16 cellular contexts compared by ENCODE assay signal in genomic region chrX:78753571-78753970, GRCh38. TPM values are rescaled to one million over a fixed set of nuclear protein-coding genes. Genes with fewer than 3 reads are reported as not detected.
"Had no signal": no experiment of that assay in that cellular context is flagged by ENCODE, and none has a peak within 500 bp of the region (broad histone marks: within the 10 kb centered on the region; RNA-seq: fewer than 3 reads in every experiment).

No MANE protein-coding gene starts in this region.

- ATAC-seq: activated CD4-positive, CD25-positive, alpha-beta regulatory T cell treated with anti-CD3 and anti-CD28 coated beads, Interleukin-2, amount 50 U/mL, for 24 hours; left lobe of liver; natural killer cell; right cardiac atrium had no signal

- H3K36me3 Mint-ChIP-seq: natural killer cell had no signal

- H3K27ac Mint-ChIP-seq: natural killer cell, progenitor cell of endocrine pancreas had no signal

- H3K9me3 ChIP-seq: neutrophil had no signal

- H3K27me3 ChIP-seq: neutrophil had no signal

- H3K4me3 Mint-ChIP-seq: natural killer cell had no signal

- H3K27ac ChIP-seq: neutrophil had no signal

- FAIRE-seq: small intestine had no signal

- H3K9me3 Mint-ChIP-seq: natural killer cell had no signal

- H3K36me3 ChIP-seq: neutrophil had no signal

- DNase-seq: activated CD4-positive, alpha-beta T cell treated with anti-CD3 and anti-CD28 coated beads, Interleukin-2, amount 50 U/mL, for 1 hour; activated naive CD4-positive, alpha-beta T cell; activated T-cell treated with anti-CD3 and anti-CD28 coated beads for 4 hours; cerebellar nuclear complex; islet precursor cell; natural killer cell; right cardiac atrium; small intestine; stimulated activated CD4-positive, alpha-beta T cell treated with anti-CD3 and anti-CD28 coated beads, Interleukin-4, amount 100 ng/mL, for 24 hours; stimulated activated naive CD4-positive, alpha-beta T cell treated with Interleukin-2 at 50 U/mL for 16 hours; trophoblast cell had no signal

- H3K4me1 Mint-ChIP-seq: natural killer cell had no signal

RNA-seq across cellular contexts. Expression of gene LPAR4, which starts 6.1 kb away (rescaled TPM):
- total RNA-seq: left lobe of liver, lung microvascular endothelial cell, natural killer cell had no signal
- polyA plus RNA-seq: small intestine had no signal
